In genomic region chr9:136172412-136173079, GRCh38 we compare ENCODE assay signal across 1 cellular context.
TF ChIP-seq lines count a peak whose summit lies in the region.

No MANE protein-coding gene starts in this region.

TF ChIP-seq in GM23338, 12 proteins besides CTCF, POLR2A, EP300 and RAD21 (continued from another document):
- no peak for TF ChIP-seq REST (IDR thresholded peaks at IDR 0.05; ENCODE audit: unreplicated experiment)
- TF ChIP-seq NANOG (IDR thresholded peaks at IDR 0.05; ENCODE audit: borderline replicate concordance): no peak
- no peak for TF ChIP-seq POLR2AphosphoS5 (IDR thresholded peaks at IDR 0.05; ENCODE audit: low read depth)
- no peak for TF ChIP-seq EZH2 (IDR thresholded peaks at IDR 0.05; ENCODE audit: low read depth, unreplicated experiment)
- no peak for TF ChIP-seq JUNB (IDR thresholded peaks at IDR 0.05; ENCODE audit: unreplicated experiment)
- TF ChIP-seq CREB1 (CRISPR knock-in tag; IDR thresholded peaks at IDR 0.05; ENCODE audit: low read depth): no peak
- TF ChIP-seq ETS1 (IDR thresholded peaks at IDR 0.05): no peak
- TF ChIP-seq EZH2phosphoT487 (IDR thresholded peaks at IDR 0.05; ENCODE audit: unreplicated experiment): no peak
